26 cellular contexts compared by ENCODE assay signal in genomic region chrX:70527610-70528009, GRCh38.
"Had no signal": no experiment of that assay in that cellular context is flagged by ENCODE, and none has a peak within 500 bp of the region (broad histone marks: within the 10 kb centered on the region; RNA-seq: fewer than 3 reads in every experiment).

No MANE protein-coding gene starts in this region.

- H3K27me3 ChIP-seq: hepatocyte, sigmoid colon, upper lobe of right lung had no signal

- H3K9me3 Mint-ChIP-seq: activated naive CD4-positive, alpha-beta T cell treated with anti-CD3 and anti-CD28 coated beads, Interleukin-2, amount 50 U/mL, for 24 hours; activated T-helper 1 cell treated with anti-CD3 and anti-CD28 coated beads, Interleukin-12 subunit alpha, Interleukin-12 subunit beta, Interleukin-2, Interleukin-4 antibody, amounts not matched to agents 30 ng/mL and 10 ng/mL and 1 ng/mL, durations not matched to agents 14 hours and 24 hours and 36 hours; immature natural killer cell; stimulated activated naive B cell treated with anti-CD40 and anti-IgM and Interleukin-4, amounts not matched to agents 10 μg/mL and 1 μg/mL and 100 μg/mL, for 72 hours had no signal

- H3K4me1 ChIP-seq: lower lobe of right lung, sigmoid colon, upper lobe of right lung had no signal

- DNase-seq: activated CD4-positive, alpha-beta T cell treated with anti-CD3 and anti-CD28 coated beads, Interleukin-2, amount 50 U/mL, for 1 hour; activated CD4-positive, CD25-positive, alpha-beta regulatory T cell treated with anti-CD3 and anti-CD28 coated beads, Interleukin-2, amount 50 U/mL, for 72 hours; activated CD8-positive, alpha-beta memory T cell treated with anti-CD3 and anti-CD28 coated beads for 24 hours; activated gamma-delta T cell treated with Interleukin-2 at 50 U/mL for 16 hours; anterior cingulate cortex; effector CD8-positive, alpha-beta T cell; foreskin melanocyte; immature natural killer cell; lower lobe of right lung; mesendoderm; mucosa of descending colon; occipital lobe; posterior cingulate gyrus; retina; sigmoid colon; stimulated activated CD4-positive, alpha-beta T cell treated with anti-CD3 and anti-CD28 coated beads, Interleukin-15, amount 100 ng/mL, for 24 hours; stimulated activated naive B cell treated with anti-CD40 and anti-IgM and Interleukin-4, amounts not matched to agents 10 μg/mL and 1 μg/mL and 100 μg/mL, for 72 hours; upper lobe of right lung; WERI-Rb-1 had no signal

- H3K4me2 ChIP-seq: hepatocyte, smooth muscle cell had no signal

- H3K9me3 ChIP-seq: lower lobe of right lung, mucosa of descending colon, sigmoid colon, upper lobe of right lung had no signal

- ATAC-seq: left lobe of liver, lower lobe of right lung, mucosa of descending colon, upper lobe of right lung had no signal

- H3K36me3 ChIP-seq: lower lobe of right lung, sigmoid colon, upper lobe of right lung, WERI-Rb-1 had no signal

- H3K27ac Mint-ChIP-seq: activated naive CD4-positive, alpha-beta T cell treated with anti-CD3 and anti-CD28 coated beads, Interleukin-2, amount 50 U/mL, for 24 hours; activated T-helper 1 cell treated with anti-CD3 and anti-CD28 coated beads, Interleukin-12 subunit alpha, Interleukin-12 subunit beta, Interleukin-2, Interleukin-4 antibody, amounts not matched to agents 30 ng/mL and 10 ng/mL and 1 ng/mL, durations not matched to agents 14 hours and 24 hours and 36 hours; brain; immature natural killer cell; stimulated activated naive B cell treated with anti-CD40 and anti-IgM and Interleukin-4, amounts not matched to agents 10 μg/mL and 1 μg/mL and 100 μg/mL, for 72 hours had no signal

- H3K27me3 Mint-ChIP-seq: activated naive CD4-positive, alpha-beta T cell treated with anti-CD3 and anti-CD28 coated beads, Interleukin-2, amount 50 U/mL, for 24 hours had no signal

- H3K4me1 Mint-ChIP-seq: activated naive CD4-positive, alpha-beta T cell treated with anti-CD3 and anti-CD28 coated beads, Interleukin-2, amount 50 U/mL, for 24 hours; brain; immature natural killer cell had no signal

- H3K27ac ChIP-seq: hepatocyte, lower lobe of right lung, sigmoid colon, upper lobe of right lung, WERI-Rb-1 had no signal

- H3K4me3 ChIP-seq: hepatocyte, lower lobe of right lung, mucosa of descending colon, sigmoid colon, smooth muscle cell, upper lobe of right lung had no signal

- H3K36me3 Mint-ChIP-seq: activated naive CD4-positive, alpha-beta T cell treated with anti-CD3 and anti-CD28 coated beads, Interleukin-2, amount 50 U/mL, for 24 hours; brain; immature natural killer cell; stimulated activated naive B cell treated with anti-CD40 and anti-IgM and Interleukin-4, amounts not matched to agents 10 μg/mL and 1 μg/mL and 100 μg/mL, for 72 hours had no signal

- H3K4me3 Mint-ChIP-seq: activated naive CD4-positive, alpha-beta T cell treated with anti-CD3 and anti-CD28 coated beads, Interleukin-2, amount 50 U/mL, for 24 hours; activated T-helper 1 cell treated with anti-CD3 and anti-CD28 coated beads, Interleukin-12 subunit alpha, Interleukin-12 subunit beta, Interleukin-2, Interleukin-4 antibody, amounts not matched to agents 30 ng/mL and 10 ng/mL and 1 ng/mL, durations not matched to agents 14 hours and 24 hours and 36 hours; brain; immature natural killer cell; neural crest cell; stimulated activated naive B cell treated with anti-CD40 and anti-IgM and Interleukin-4, amounts not matched to agents 10 μg/mL and 1 μg/mL and 100 μg/mL, for 72 hours had no signal

- H3K79me2 ChIP-seq: hepatocyte had no signal

- H2AFZ ChIP-seq: hepatocyte had no signal
